21 cellular contexts compared by ENCODE assay signal in genomic region chr2:237720444-237720843, GRCh38.
DNase-seq lines count a peak whose midpoint lies in the region; ATAC-seq and TF ChIP-seq lines count a peak whose summit lies in the region.
"Had no signal": no experiment of that assay in that cellular context is flagged by ENCODE, and none has a peak within 500 bp of the region (broad histone marks: within the 10 kb centered on the region; RNA-seq: fewer than 3 reads in every experiment).

No MANE protein-coding gene starts in this region.

- peaks cover 3% of the 10 kb centered on the region for H3K27me3 Mint-ChIP-seq in brain
- no peaks in the 10 kb centered on the region for H3K27me3 Mint-ChIP-seq in natural killer cell (ENCODE audit: low read depth in 2 of 2)
- H3K27me3 Mint-ChIP-seq in stimulated activated naive B cell treated with anti-CD40 and anti-IgM and Interleukin-4, amounts not matched to agents 10 μg/mL and 1 μg/mL and 100 μg/mL, for 72 hours = no peaks in the 10 kb centered on the region
- H3K27me3 Mint-ChIP-seq: activated CD4-positive, alpha-beta T cell treated with anti-CD3 and anti-CD28 coated beads for 36 hours; B cell; central memory CD8-positive, alpha-beta T cell; naive B cell had no signal

- intact Hi-C loops in left ventricle myocardium inferior (cut with micrococcal nuclease) = no loop called here
- intact Hi-C loops in cardiac septum (cut with DNase I) = no loop called here
- intact Hi-C loops in natural killer cell (cut with micrococcal nuclease) = no loop called here

- H3K9me3 ChIP-seq in left ventricle myocardium inferior (replicated peaks) = no peaks in the 10 kb centered on the region
- H3K9me3 ChIP-seq: A549, ascending aorta had no signal

- DNase-seq in left ventricle myocardium inferior = no peak
- no peak for DNase-seq in cardiac septum (ENCODE audit: low spot score)
- no peak for DNase-seq in natural killer cell
- no peak for DNase-seq in stimulated activated naive B cell treated with anti-CD40 and anti-IgM and Interleukin-4, amounts not matched to agents 10 μg/mL and 1 μg/mL and 100 μg/mL, for 72 hours
- DNase-seq in iPS-NIHi11 (ENCODE audit: low spot score) = no peak
- DNase-seq in D341Med (ENCODE audit: low spot score) = no peak
- DNase-seq in amygdala (lab: John Stamatoyannopoulos, UW) = no peak
- DNase-seq: activated CD4-positive, alpha-beta T cell treated with anti-CD3 and anti-CD28 coated beads for 36 hours; activated naive CD4-positive, alpha-beta T cell treated with anti-CD3 and anti-CD28 coated beads, Interleukin-2, amount 50 U/mL, for 16 hours; COR-L47; DMS79; H7; naive B cell; NCI-H187 treated with DMSO at 0.1 percent for 48 hours; NCI-H526 had no signal

- peak overlapping the region; percentile 43 for H3K27ac ChIP-seq in left ventricle myocardium inferior (replicated peaks)
- H3K27ac ChIP-seq: A549, parathyroid adenoma had no signal

- no peak for ATAC-seq in natural killer cell
- no peak for ATAC-seq in stimulated activated naive B cell treated with anti-CD40 and anti-IgM and Interleukin-4, amounts not matched to agents 10 μg/mL and 1 μg/mL and 100 μg/mL, for 72 hours (replicated peaks)
- ATAC-seq: A549; activated CD4-positive, alpha-beta T cell treated with anti-CD3 and anti-CD28 coated beads for 36 hours had no signal

- peak overlapping the region; percentile 26 to 90 (median 48) for H3K27ac Mint-ChIP-seq in brain
- peak overlapping the region; percentile 13 to 34 for H3K27ac Mint-ChIP-seq in natural killer cell
- peak overlapping the region; percentile 51 for H3K27ac Mint-ChIP-seq in stimulated activated naive B cell treated with anti-CD40 and anti-IgM and Interleukin-4, amounts not matched to agents 10 μg/mL and 1 μg/mL and 100 μg/mL, for 72 hours
- H3K27ac Mint-ChIP-seq: activated CD4-positive, alpha-beta T cell treated with anti-CD3 and anti-CD28 coated beads for 36 hours; B cell had no signal

- no peaks in the 10 kb centered on the region for H3K27me3 ChIP-seq in left ventricle myocardium inferior (ENCODE audit: low read depth)
- H3K27me3 ChIP-seq: ascending aorta had no signal

- H3K4me3 Mint-ChIP-seq in brain (no peak overlapping the region), natural killer cell (no peak overlapping the region)
- H3K4me3 Mint-ChIP-seq in stimulated activated naive B cell treated with anti-CD40 and anti-IgM and Interleukin-4, amounts not matched to agents 10 μg/mL and 1 μg/mL and 100 μg/mL, for 72 hours = no peak overlapping the region
- H3K4me3 Mint-ChIP-seq: activated CD4-positive, alpha-beta T cell treated with anti-CD3 and anti-CD28 coated beads for 36 hours; B cell; central memory CD8-positive, alpha-beta T cell had no signal

- peaks cover 80% of the 10 kb centered on the region for H3K4me1 ChIP-seq in left ventricle myocardium inferior
- H3K4me1 ChIP-seq: parathyroid adenoma had no signal

- TF ChIP-seq CTCF in left ventricle myocardium inferior (IDR thresholded peaks at IDR 0.05; ENCODE audit: borderline replicate concordance) = no peak
- no peak for TF ChIP-seq CTCF in brain (conservative IDR thresholded peaks at IDR 0.05)
- TF ChIP-seq CTCF in natural killer cell (IDR thresholded peaks at IDR 0.05) = no peak

- no peak overlapping the region for H3K4me3 ChIP-seq in left ventricle myocardium inferior
- H3K4me3 ChIP-seq: A549, ascending aorta had no signal

- no peaks in the 10 kb centered on the region for H3K36me3 ChIP-seq in left ventricle myocardium inferior

- H3K9me3 Mint-ChIP-seq in brain = no peaks in the 10 kb centered on the region
- H3K9me3 Mint-ChIP-seq in natural killer cell = no peaks in the 10 kb centered on the region
- H3K9me3 Mint-ChIP-seq in stimulated activated naive B cell treated with anti-CD40 and anti-IgM and Interleukin-4, amounts not matched to agents 10 μg/mL and 1 μg/mL and 100 μg/mL, for 72 hours = no peaks in the 10 kb centered on the region
- H3K9me3 Mint-ChIP-seq: central memory CD8-positive, alpha-beta T cell; naive B cell had no signal

- H3K4me1 Mint-ChIP-seq in brain (peaks cover 98% of the 10 kb centered on the region), natural killer cell (peaks cover 60 to 64% of the 10 kb centered on the region in 2 donors)
- H3K4me1 Mint-ChIP-seq in stimulated activated naive B cell treated with anti-CD40 and anti-IgM and Interleukin-4, amounts not matched to agents 10 μg/mL and 1 μg/mL and 100 μg/mL, for 72 hours = peaks cover 39 to 70% of the 10 kb centered on the region in 2 donors

- H3K36me3 Mint-ChIP-seq in brain (peaks cover 24% of the 10 kb centered on the region), natural killer cell (peaks cover 9% of the 10 kb centered on the region)
- peaks cover 42 to 51% of the 10 kb centered on the region in 2 donors for H3K36me3 Mint-ChIP-seq in stimulated activated naive B cell treated with anti-CD40 and anti-IgM and Interleukin-4, amounts not matched to agents 10 μg/mL and 1 μg/mL and 100 μg/mL, for 72 hours
- H3K36me3 Mint-ChIP-seq: naive B cell had no signal
